ENCODE assay signal across 18 cellular contexts in the genomic region with DNA sequence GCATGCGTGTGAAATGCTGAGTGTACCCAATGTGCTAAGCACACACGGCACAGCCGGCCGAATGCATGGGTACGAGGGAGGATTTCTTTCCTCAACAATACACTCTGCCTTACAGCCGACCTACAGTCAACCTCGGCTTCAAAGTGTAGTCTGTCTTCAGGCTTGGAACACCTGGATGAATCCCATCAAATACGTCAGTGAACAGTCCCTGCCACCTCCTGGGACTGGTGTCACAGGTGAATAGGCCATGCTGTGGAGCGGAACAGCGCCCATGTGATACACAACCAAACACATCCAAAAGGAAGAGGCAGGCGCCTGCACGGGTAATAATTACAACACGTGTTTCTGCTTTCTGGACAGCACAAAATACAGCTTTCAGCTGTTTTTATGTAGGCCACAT. TPM values are rescaled to one million over a fixed set of nuclear protein-coding genes. Genes with fewer than 3 reads are reported as not detected.
A peak's percentile ranks its signal among the peaks of the same experiment; 100 is the strongest.
DNase-seq lines count a peak whose midpoint lies in the region; ATAC-seq and TF ChIP-seq lines count a peak whose summit lies in the region.
"Had no signal": no experiment of that assay in that cellular context is flagged by ENCODE, and none has a peak within 500 bp of the region (broad histone marks: within the 10 kb centered on the region; RNA-seq: fewer than 3 reads in every experiment).

No MANE protein-coding gene starts in this region.

- no peaks in the 10 kb centered on the region for H4K20me1 ChIP-seq in DOHH2 (ENCODE audit: control insufficient read depth, insufficient read depth, low read depth, low read length)

- H3K36me3 ChIP-seq in DOHH2 (ENCODE audit: control insufficient read depth, low read length), result no peaks in the 10 kb centered on the region; the same call in 1 of the 2 replicates

- intact Hi-C loops in natural killer cell (cut with micrococcal nuclease), result no loop called here

- no peak overlapping the region for H3K27ac ChIP-seq in DOHH2 (ENCODE audit: low read depth, low read length)

- no peaks in the 10 kb centered on the region for H3K9me2 ChIP-seq in DOHH2 (replicated peaks; ENCODE audit: control insufficient read depth, low read length)

- H3K9me3 ChIP-seq in DOHH2 (ENCODE audit: control insufficient read depth, insufficient read depth, low read length), result no peaks in the 10 kb centered on the region

- H3K4me1 ChIP-seq in DOHH2 (ENCODE audit: control insufficient read depth, low read length), result peaks cover 47% of the 10 kb centered on the region

- H3K4me2 ChIP-seq in DOHH2 (ENCODE audit: low read length), result peak overlapping the region; percentile 33

- no peak overlapping the region for H3K4me3 Mint-ChIP-seq in central memory CD8-positive, alpha-beta T cell
- peak overlapping the region; percentile 29 for H3K4me3 Mint-ChIP-seq in nephron progenitor cell
- H3K4me3 Mint-ChIP-seq in natural killer cell, result no peak overlapping the region
- H3K4me3 Mint-ChIP-seq: CD4-positive, alpha-beta memory T cell had no signal

- H3K27me3 Mint-ChIP-seq in central memory CD8-positive, alpha-beta T cell, result no peaks in the 10 kb centered on the region
- no peaks in the 10 kb centered on the region for H3K27me3 Mint-ChIP-seq in nephron progenitor cell (ENCODE audit: low read depth, poor library complexity)
- peaks cover 0 to 4% of the 10 kb centered on the region in 2 donors for H3K27me3 Mint-ChIP-seq in natural killer cell (ENCODE audit: low read depth in 2 of 2)
- H3K27me3 Mint-ChIP-seq: CD4-positive, alpha-beta memory T cell had no signal

- DNase-seq in MV-4-11 (lab: John Stamatoyannopoulos, UW), result peak; percentile 18
- no peak for DNase-seq in central memory CD8-positive, alpha-beta T cell (ENCODE audit: low spot score in 2 of 2)
- DNase-seq in nephron progenitor cell, result no peak
- DNase-seq in natural killer cell, result no peak
- no peak for DNase-seq in activated CD4-positive, CD25-positive, alpha-beta regulatory T cell treated with anti-CD3 and anti-CD28 coated beads, Interleukin-2, amount 50 U/mL, for 72 hours
- DNase-seq: Calu3; CD4-positive, alpha-beta memory T cell; DMS53; GOT3; KG1; NCI-H1048; NCI-H1436 treated with DMSO at 0.1 percent for 48 hours; NCI-H2029 treated with DMSO at 0.1 percent for 48 hours; SHP77 treated with DMSO at 0.1 percent for 48 hours had no signal

- no peaks in the 10 kb centered on the region for H3K27me3 ChIP-seq in DOHH2 (ENCODE audit: control insufficient read depth, low read length)

- peaks cover 9% of the 10 kb centered on the region for H3K36me3 Mint-ChIP-seq in central memory CD8-positive, alpha-beta T cell (ENCODE audit: insufficient read depth)
- H3K36me3 Mint-ChIP-seq in nephron progenitor cell (ENCODE audit: low read depth) (no peaks in the 10 kb centered on the region), natural killer cell (no peaks in the 10 kb centered on the region)

- TF ChIP-seq CTCF in DOHH2 (IDR thresholded peaks at IDR 0.05; ENCODE audit: low read depth, low read length, poor library complexity, severe bottlenecking), result no peak
- TF ChIP-seq CTCF in nephron progenitor cell (IDR thresholded peaks at IDR 0.05), result no peak
- TF ChIP-seq CTCF in natural killer cell (IDR thresholded peaks at IDR 0.05), result no peak

- H3K9me3 Mint-ChIP-seq in central memory CD8-positive, alpha-beta T cell, result no peaks in the 10 kb centered on the region
- H3K9me3 Mint-ChIP-seq in nephron progenitor cell (no peaks in the 10 kb centered on the region), natural killer cell (no peaks in the 10 kb centered on the region)
- H3K9me3 Mint-ChIP-seq: CD4-positive, alpha-beta memory T cell had no signal

- no peak for ATAC-seq in central memory CD8-positive, alpha-beta T cell (replicated peaks; ENCODE audit: extremely low read depth, poor library complexity, severe bottlenecking)
- ATAC-seq in natural killer cell (no peak), GM18907 (IDR thresholded peaks at IDR 0.05; ENCODE audit: unreplicated experiment) (no peak), GM21515 (IDR thresholded peaks at IDR 0.05; ENCODE audit: unreplicated experiment) (no peak)
- ATAC-seq: SK-N-SH treated with all-trans-retinoic acid at 6 μM for 48 hours had no signal

- H3K79me2 ChIP-seq in DOHH2 (ENCODE audit: control insufficient read depth, low read length), result no peaks in the 10 kb centered on the region

- H3K27ac Mint-ChIP-seq in central memory CD8-positive, alpha-beta T cell (ENCODE audit: low read depth), result peak overlapping the region; percentile 20
- H3K27ac Mint-ChIP-seq in nephron progenitor cell (peak overlapping the region; percentile 78), natural killer cell (no peak overlapping the region)

- no peak overlapping the region for H3K4me3 ChIP-seq in DOHH2 (ENCODE audit: low read length)

- H3F3A ChIP-seq in DOHH2 (ENCODE audit: control insufficient read depth, insufficient read depth), result peaks cover 2% of the 10 kb centered on the region

- no peaks in the 10 kb centered on the region for H3K4me1 Mint-ChIP-seq in central memory CD8-positive, alpha-beta T cell
- peaks cover 69% of the 10 kb centered on the region for H3K4me1 Mint-ChIP-seq in nephron progenitor cell
- no peaks in the 10 kb centered on the region for H3K4me1 Mint-ChIP-seq in natural killer cell

RNA-seq across cellular contexts. Expression of gene BID, which starts 20.9 kb away (rescaled TPM):
- 10 to 100 TPM; 40.9 to 42.4 (median 42.3) TPM for total RNA-seq in natural killer cell

Comparison
In these comparisons a context has a peak if more than half of its experiments do, and no peak if none do; other contexts are left out.
1. H3K27ac Mint-ChIP-seq: peak in central memory CD8-positive, alpha-beta T cell (single experiment) and nephron progenitor cell (single experiment); none in natural killer cell (0 of 2).